ENCODE assay signal across 8 cellular contexts in genomic region chr10:11993834-11994468, GRCh38. TPM values are rescaled to one million over a fixed set of nuclear protein-coding genes. Genes with fewer than 3 reads are reported as not detected.
DNase-seq lines count a peak whose midpoint lies in the region; ATAC-seq and TF ChIP-seq lines count a peak whose summit lies in the region.

No MANE protein-coding gene starts in this region.

- peak overlapping the region; percentile 3 for H3K27ac ChIP-seq in upper lobe of right lung

- POLR2A ChIA-PET in WTC11 (lab: Charles Lee): no interaction called here

- no peaks in the 10 kb centered on the region for H3K4me1 Mint-ChIP-seq in WTC11

- no peaks in the 10 kb centered on the region for H3K27me3 Mint-ChIP-seq in WTC11 (ENCODE audit: low read depth)

- no peak for ATAC-seq in activated naive CD4-positive, alpha-beta T cell treated with anti-CD3 and anti-CD28 coated beads, Interleukin-2, amount 50 U/mL, for 72 hours
- ATAC-seq in HG03378 (IDR thresholded peaks at IDR 0.05; ENCODE audit: unreplicated experiment) (peak; percentile 74), WTC11 (no peak), upper lobe of right lung (no peak)

- H3K36me3 Mint-ChIP-seq in activated naive CD4-positive, alpha-beta T cell treated with anti-CD3 and anti-CD28 coated beads, Interleukin-2, amount 50 U/mL, for 72 hours: peaks cover 0 to 36% of the 10 kb centered on the region in 2 donors
- peaks cover 21% of the 10 kb centered on the region for H3K36me3 Mint-ChIP-seq in WTC11

- CTCF ChIA-PET in WTC11 (lab: Charles Lee): no interaction called here

- H3K9me3 Mint-ChIP-seq in activated naive CD4-positive, alpha-beta T cell treated with anti-CD3 and anti-CD28 coated beads, Interleukin-2, amount 50 U/mL, for 72 hours: no peaks in the 10 kb centered on the region
- no peaks in the 10 kb centered on the region for H3K9me3 Mint-ChIP-seq in WTC11

- peaks cover 4% of the 10 kb centered on the region for H3K4me1 ChIP-seq in upper lobe of right lung

- no peak overlapping the region for H3K4me3 ChIP-seq in upper lobe of right lung

- peak overlapping the region; percentile 37 to 81 for H3K27ac Mint-ChIP-seq in activated naive CD4-positive, alpha-beta T cell treated with anti-CD3 and anti-CD28 coated beads, Interleukin-2, amount 50 U/mL, for 72 hours
- 0 out of 2 replicates have a peak overlapping the region, but pooled peaks have one; percentile 41 for H3K27ac Mint-ChIP-seq in WTC11

- peaks cover 44% of the 10 kb centered on the region for H3K36me3 ChIP-seq in upper lobe of right lung

- no peak for TF ChIP-seq CTCF in WTC11 (IDR thresholded peaks at IDR 0.05)
- no peak for TF ChIP-seq CTCF in upper lobe of right lung (IDR thresholded peaks at IDR 0.05)

- no peak overlapping the region for H3K4me3 Mint-ChIP-seq in WTC11

- DNase-seq in activated naive CD4-positive, alpha-beta T cell treated with anti-CD3 and anti-CD28 coated beads, Interleukin-2, amount 50 U/mL, for 72 hours (ENCODE audit: low spot score in 2 of 2): no peak
- DNase-seq in activated naive CD4-positive, alpha-beta T cell (lab: John Stamatoyannopoulos, UW): no peak
- DNase-seq in WTC11 (ENCODE audit: low spot score): no peak
- no peak for DNase-seq in upper lobe of right lung
- DNase-seq in DMS79 (lab: John Stamatoyannopoulos, UW): no peak
- DNase-seq in SHP77 (lab: John Stamatoyannopoulos, UW): no peak
- DNase-seq in COR-L47 (lab: John Stamatoyannopoulos, UW): no peak

- no peaks in the 10 kb centered on the region for H3K27me3 ChIP-seq in upper lobe of right lung

- intact Hi-C loops in upper lobe of right lung (cut with DNase I): no loop called here

- no peaks in the 10 kb centered on the region for H3K9me3 ChIP-seq in upper lobe of right lung

TF ChIP-seq in WTC11, 78 proteins besides CTCF, POLR2A, EP300 and RAD21:
- TF ChIP-seq ESRRA (CRISPR knock-in tag; IDR thresholded peaks at IDR 0.05; ENCODE audit: borderline replicate concordance) (no peak), RORB (CRISPR knock-in tag; IDR thresholded peaks at IDR 0.05) (no peak), E2F4 (CRISPR knock-in tag; IDR thresholded peaks at IDR 0.05; ENCODE audit: borderline replicate concordance, low read depth) (no peak), SP1 (CRISPR knock-in tag; conservative IDR thresholded peaks at IDR 0.05) (no peak), FOXK1 (CRISPR knock-in tag; IDR thresholded peaks at IDR 0.05) (no peak)

RNA-seq across cellular contexts. Expression of gene UPF2, which starts 48.7 kb away (rescaled TPM):
- total RNA-seq in activated naive CD4-positive, alpha-beta T cell treated with anti-CD3 and anti-CD28 coated beads, Interleukin-2, amount 50 U/mL, for 72 hours: 10 to 100 TPM; 40.1 to 42.8 TPM
- total RNA-seq in WTC11 (2021) (24.3 to 26.0 TPM (median 25.6 TPM) in 3 replicates), upper lobe of right lung (20.1 TPM)
